ENCODE assay signal across 2 cellular contexts in the genomic region with DNA sequence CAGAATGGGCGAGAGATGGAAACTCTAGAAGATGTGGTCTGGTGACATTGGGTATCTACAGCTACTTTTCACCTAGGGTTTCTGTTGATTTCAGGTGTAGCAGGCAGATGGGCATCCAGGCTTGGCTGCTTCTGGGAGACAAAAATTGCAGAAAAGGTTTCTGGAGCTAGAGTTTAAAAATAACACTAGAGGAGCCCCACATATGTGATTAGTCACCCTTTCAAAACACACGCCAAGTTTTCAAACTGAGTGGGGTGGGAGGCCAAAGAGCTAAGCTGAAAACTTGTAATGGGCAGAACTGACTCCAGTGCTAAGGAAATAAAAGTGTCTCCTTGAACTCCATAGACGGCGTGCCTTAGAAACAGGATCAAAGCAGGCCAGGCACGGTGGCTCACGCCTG.
TF ChIP-seq lines count a peak whose summit lies in the region.

No MANE protein-coding gene starts in this region.

TF ChIP-seq in GM23338, 12 proteins besides CTCF, POLR2A, EP300 and RAD21:
- TF ChIP-seq, protein P1, sequence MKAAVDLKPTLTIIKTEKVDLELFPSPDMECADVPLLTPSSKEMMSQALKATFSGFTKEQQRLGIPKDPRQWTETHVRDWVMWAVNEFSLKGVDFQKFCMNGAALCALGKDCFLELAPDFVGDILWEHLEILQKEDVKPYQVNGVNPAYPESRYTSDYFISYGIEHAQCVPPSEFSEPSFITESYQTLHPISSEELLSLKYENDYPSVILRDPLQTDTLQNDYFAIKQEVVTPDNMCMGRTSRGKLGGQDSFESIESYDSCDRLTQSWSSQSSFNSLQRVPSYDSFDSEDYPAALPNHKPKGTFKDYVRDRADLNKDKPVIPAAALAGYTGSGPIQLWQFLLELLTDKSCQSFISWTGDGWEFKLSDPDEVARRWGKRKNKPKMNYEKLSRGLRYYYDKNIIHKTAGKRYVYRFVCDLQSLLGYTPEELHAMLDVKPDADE (IDR thresholded peaks at IDR 0.05) = no peak

TF ChIP-seq in WTC11, 78 proteins besides CTCF, POLR2A, EP300 and RAD21:
- no peak for TF ChIP-seq HMGXB4 (CRISPR knock-in tag; IDR thresholded peaks at IDR 0.05)
- TF ChIP-seq, protein P2, sequence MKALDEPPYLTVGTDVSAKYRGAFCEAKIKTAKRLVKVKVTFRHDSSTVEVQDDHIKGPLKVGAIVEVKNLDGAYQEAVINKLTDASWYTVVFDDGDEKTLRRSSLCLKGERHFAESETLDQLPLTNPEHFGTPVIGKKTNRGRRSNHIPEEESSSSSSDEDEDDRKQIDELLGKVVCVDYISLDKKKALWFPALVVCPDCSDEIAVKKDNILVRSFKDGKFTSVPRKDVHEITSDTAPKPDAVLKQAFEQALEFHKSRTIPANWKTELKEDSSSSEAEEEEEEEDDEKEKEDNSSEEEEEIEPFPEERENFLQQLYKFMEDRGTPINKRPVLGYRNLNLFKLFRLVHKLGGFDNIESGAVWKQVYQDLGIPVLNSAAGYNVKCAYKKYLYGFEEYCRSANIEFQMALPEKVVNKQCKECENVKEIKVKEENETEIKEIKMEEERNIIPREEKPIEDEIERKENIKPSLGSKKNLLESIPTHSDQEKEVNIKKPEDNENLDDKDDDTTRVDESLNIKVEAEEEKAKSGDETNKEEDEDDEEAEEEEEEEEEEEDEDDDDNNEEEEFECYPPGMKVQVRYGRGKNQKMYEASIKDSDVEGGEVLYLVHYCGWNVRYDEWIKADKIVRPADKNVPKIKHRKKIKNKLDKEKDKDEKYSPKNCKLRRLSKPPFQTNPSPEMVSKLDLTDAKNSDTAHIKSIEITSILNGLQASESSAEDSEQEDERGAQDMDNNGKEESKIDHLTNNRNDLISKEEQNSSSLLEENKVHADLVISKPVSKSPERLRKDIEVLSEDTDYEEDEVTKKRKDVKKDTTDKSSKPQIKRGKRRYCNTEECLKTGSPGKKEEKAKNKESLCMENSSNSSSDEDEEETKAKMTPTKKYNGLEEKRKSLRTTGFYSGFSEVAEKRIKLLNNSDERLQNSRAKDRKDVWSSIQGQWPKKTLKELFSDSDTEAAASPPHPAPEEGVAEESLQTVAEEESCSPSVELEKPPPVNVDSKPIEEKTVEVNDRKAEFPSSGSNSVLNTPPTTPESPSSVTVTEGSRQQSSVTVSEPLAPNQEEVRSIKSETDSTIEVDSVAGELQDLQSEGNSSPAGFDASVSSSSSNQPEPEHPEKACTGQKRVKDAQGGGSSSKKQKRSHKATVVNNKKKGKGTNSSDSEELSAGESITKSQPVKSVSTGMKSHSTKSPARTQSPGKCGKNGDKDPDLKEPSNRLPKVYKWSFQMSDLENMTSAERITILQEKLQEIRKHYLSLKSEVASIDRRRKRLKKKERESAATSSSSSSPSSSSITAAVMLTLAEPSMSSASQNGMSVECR (CRISPR knock-in tag; IDR thresholded peaks at IDR 0.05; ENCODE audit: borderline replicate concordance) = no peak
- no peak for TF ChIP-seq SMAD3 (CRISPR knock-in tag; IDR thresholded peaks at IDR 0.05; ENCODE audit: borderline replicate concordance)
- TF ChIP-seq NFE2L1 (CRISPR knock-in tag; IDR thresholded peaks at IDR 0.05) = no peak
- TF ChIP-seq HMGA2 (CRISPR knock-in tag; IDR thresholded peaks at IDR 0.05) = no peak
- TF ChIP-seq, protein P3, sequence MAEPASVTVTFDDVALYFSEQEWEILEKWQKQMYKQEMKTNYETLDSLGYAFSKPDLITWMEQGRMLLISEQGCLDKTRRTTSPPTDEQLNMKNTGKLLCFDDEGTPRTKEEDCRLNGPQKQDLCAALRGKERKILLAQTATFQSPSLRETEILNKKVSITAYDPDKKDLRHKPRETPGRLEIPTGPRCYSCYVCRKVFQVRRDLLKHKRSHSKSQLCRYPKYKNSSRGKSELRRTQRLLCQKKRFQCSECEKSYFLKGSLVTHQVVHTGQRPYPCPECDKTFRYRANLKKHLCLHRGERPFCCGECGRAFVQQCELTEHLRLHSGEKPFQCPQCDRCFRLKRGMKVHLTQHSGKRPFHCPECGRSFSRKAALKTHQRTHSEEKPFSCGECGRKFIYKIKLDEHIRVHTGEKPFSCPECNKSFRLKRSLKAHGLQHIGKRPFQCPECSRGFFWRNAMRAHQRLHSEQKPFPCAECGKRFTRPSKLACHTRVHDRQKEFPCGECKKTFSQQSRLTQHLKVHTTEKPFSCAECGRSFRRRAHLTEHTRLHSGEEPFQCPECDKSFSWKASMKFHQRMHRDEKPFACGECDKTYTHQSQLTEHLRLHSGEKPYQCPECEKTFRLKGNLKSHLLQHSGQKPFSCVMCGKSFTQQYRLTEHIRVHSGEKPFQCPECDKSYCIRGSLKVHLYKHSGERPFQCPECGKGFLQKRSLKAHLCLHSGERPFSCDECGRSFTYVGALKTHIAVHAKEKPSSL (CRISPR knock-in tag; conservative IDR thresholded peaks at IDR 0.05) = no peak
- no peak for TF ChIP-seq MXD4 (CRISPR knock-in tag; IDR thresholded peaks at IDR 0.05; ENCODE audit: borderline replicate concordance)
- TF ChIP-seq, protein P4, sequence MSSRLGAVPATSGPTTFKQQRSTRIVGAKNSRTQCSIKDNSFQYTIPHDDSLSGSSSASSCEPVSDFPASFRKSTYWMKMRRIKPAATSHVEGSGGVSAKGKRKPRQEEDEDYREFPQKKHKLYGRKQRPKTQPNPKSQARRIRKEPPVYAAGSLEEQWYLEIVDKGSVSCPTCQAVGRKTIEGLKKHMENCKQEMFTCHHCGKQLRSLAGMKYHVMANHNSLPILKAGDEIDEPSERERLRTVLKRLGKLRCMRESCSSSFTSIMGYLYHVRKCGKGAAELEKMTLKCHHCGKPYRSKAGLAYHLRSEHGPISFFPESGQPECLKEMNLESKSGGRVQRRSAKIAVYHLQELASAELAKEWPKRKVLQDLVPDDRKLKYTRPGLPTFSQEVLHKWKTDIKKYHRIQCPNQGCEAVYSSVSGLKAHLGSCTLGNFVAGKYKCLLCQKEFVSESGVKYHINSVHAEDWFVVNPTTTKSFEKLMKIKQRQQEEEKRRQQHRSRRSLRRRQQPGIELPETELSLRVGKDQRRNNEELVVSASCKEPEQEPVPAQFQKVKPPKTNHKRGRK (CRISPR knock-in tag; IDR thresholded peaks at IDR 0.05; ENCODE audit: borderline replicate concordance) = no peak
- no peak for TF ChIP-seq E2F5 (CRISPR knock-in tag; IDR thresholded peaks at IDR 0.05)
- TF ChIP-seq ZNF317 (CRISPR knock-in tag; IDR thresholded peaks at IDR 0.05; ENCODE audit: borderline replicate concordance, low read depth) = no peak
- TF ChIP-seq SMAD4 (CRISPR knock-in tag; IDR thresholded peaks at IDR 0.05) = no peak
- TF ChIP-seq MAX (CRISPR knock-in tag; IDR thresholded peaks at IDR 0.05) = no peak
